8 cellular contexts compared by ENCODE assay signal in genomic region chr2:149715005-149715592, GRCh38.
DNase-seq lines count a peak whose midpoint lies in the region; ATAC-seq lines count a peak whose summit lies in the region.

No MANE protein-coding gene starts in this region.

- H3K4me1 Mint-ChIP-seq in activated naive CD4-positive, alpha-beta T cell treated with anti-CD3 and anti-CD28 coated beads, Interleukin-2, amount 10 ng/mL, durations not matched to agents 7 days and 5 days: no peaks in the 10 kb centered on the region

- H3K4me3 Mint-ChIP-seq in activated naive CD4-positive, alpha-beta T cell treated with anti-CD3 and anti-CD28 coated beads, Interleukin-2, amount 10 ng/mL, durations not matched to agents 7 days and 5 days: no peak overlapping the region

- H3K36me3 Mint-ChIP-seq in activated naive CD4-positive, alpha-beta T cell treated with anti-CD3 and anti-CD28 coated beads, Interleukin-2, amount 10 ng/mL, durations not matched to agents 7 days and 5 days: no peaks in the 10 kb centered on the region

- no peaks in the 10 kb centered on the region for H3K9me3 Mint-ChIP-seq in activated naive CD4-positive, alpha-beta T cell treated with anti-CD3 and anti-CD28 coated beads, Interleukin-2, amount 10 ng/mL, durations not matched to agents 7 days and 5 days

- DNase-seq in NCI-H2227 (lab: John Stamatoyannopoulos, UW; ENCODE audit: unreplicated experiment) (peak; percentile 38), NCI-H2227 treated with DMSO at 0.1 percent for 48 hours (lab: John Stamatoyannopoulos, UW) (no peak), SK-MEL-5 (ENCODE audit: low read depth, low spot score) (peak; percentile 70), iPS-NIHi11 (ENCODE audit: low spot score) (peak; percentile 41)
- DNase-seq in activated naive CD4-positive, alpha-beta T cell treated with anti-CD3 and anti-CD28 coated beads, Interleukin-2, amount 10 ng/mL, durations not matched to agents 7 days and 5 days: no peak

- ATAC-seq in HG02885 (IDR thresholded peaks at IDR 0.05; ENCODE audit: poor library complexity, unreplicated experiment) (peak; percentile 76), HG03439 (IDR thresholded peaks at IDR 0.05; ENCODE audit: unreplicated experiment) (no peak), GM19452 (IDR thresholded peaks at IDR 0.05; ENCODE audit: unreplicated experiment) (no peak)

- in situ Hi-C loops in SK-MEL-5 (cut with HindIII; ENCODE audit: low pct_unique_long_range_greater_than_20kb, low sequenced_read_pairs): loop anchor here (25.0 kb wide), 1 partner anchor 103 kb away; no protein-coding TSS in a partner anchor

- H3K27me3 Mint-ChIP-seq in activated naive CD4-positive, alpha-beta T cell treated with anti-CD3 and anti-CD28 coated beads, Interleukin-2, amount 10 ng/mL, durations not matched to agents 7 days and 5 days: no peaks in the 10 kb centered on the region

- CTCF ChIA-PET in activated naive CD4-positive, alpha-beta T cell treated with anti-CD3 and anti-CD28 coated beads, Interleukin-2, amount 10 ng/mL, durations not matched to agents 7 days and 5 days (lab: Charles Lee): no interaction called here

- no peak overlapping the region for H3K27ac Mint-ChIP-seq in activated naive CD4-positive, alpha-beta T cell treated with anti-CD3 and anti-CD28 coated beads, Interleukin-2, amount 10 ng/mL, durations not matched to agents 7 days and 5 days

Comparison
In these comparisons a context has a peak if more than half of its experiments do, and no peak if none do; other contexts are left out.
1. DNase-seq: peak in NCI-H2227 (single experiment), SK-MEL-5 (single experiment) and iPS-NIHi11 (single experiment); none in NCI-H2227 treated with DMSO at 0.1 percent for 48 hours (single experiment) and activated naive CD4-positive, alpha-beta T cell treated with anti-CD3 and anti-CD28 coated beads, Interleukin-2, amount 10 ng/mL, durations not matched to agents 7 days and 5 days (single experiment).